Comparison of ENCODE assay signal across 19 cellular contexts in the genomic region with DNA sequence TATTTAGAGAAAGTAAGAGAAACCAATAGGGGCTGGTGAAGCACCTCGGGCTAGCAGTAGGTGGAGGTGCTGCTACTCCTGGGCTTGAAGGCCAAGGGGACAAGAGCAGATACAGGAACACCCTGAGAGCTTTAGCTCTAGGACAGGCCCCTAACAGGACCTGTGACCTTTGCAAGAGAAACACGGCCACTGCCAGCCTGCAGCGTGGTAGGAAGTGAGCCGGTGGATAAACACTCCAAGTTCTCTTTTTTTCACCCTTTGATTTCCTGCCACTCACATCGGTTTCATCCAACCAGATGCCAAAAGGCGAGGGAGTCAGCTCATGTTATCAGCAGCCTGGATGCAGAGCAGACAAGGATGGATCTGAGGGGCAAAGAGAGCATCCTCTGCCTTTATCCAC.
"Had no signal": no experiment of that assay in that cellular context is flagged by ENCODE, and none has a peak within 500 bp of the region (broad histone marks: within the 10 kb centered on the region; RNA-seq: fewer than 3 reads in every experiment).

No MANE protein-coding gene starts in this region.

- H3K9ac ChIP-seq: neural progenitor cell had no signal

- H3K36me3 ChIP-seq: esophagus muscularis mucosa, left ventricle myocardium inferior, neural progenitor cell had no signal

- H3K4me1 ChIP-seq: esophagus muscularis mucosa, left ventricle myocardium inferior, neural progenitor cell had no signal

- ATAC-seq: activated CD4-positive, CD25-positive, alpha-beta regulatory T cell treated with anti-CD3 and anti-CD28 coated beads, Interleukin-2, amount 50 U/mL, for 24 hours; activated T-cell treated with anti-CD3 and anti-CD28 coated beads, Interleukin-2, amount 50 U/mL, for 72 hours; naive thymus-derived CD8-positive, alpha-beta T cell had no signal

- H3K27ac ChIP-seq: coronary artery, esophagus muscularis mucosa, left ventricle myocardium inferior, neural progenitor cell, VCaP had no signal

- DNase-seq: activated CD4-positive, alpha-beta memory T cell treated with anti-CD3 and anti-CD28 coated beads, Interleukin-2, amount 10 ng/mL, durations not matched to agents 7 days and 5 days; activated CD4-positive, alpha-beta T cell treated with anti-CD3 and anti-CD28 coated beads, Interleukin-2, amount 10 ng/mL, durations not matched to agents 24 days and 14 days; activated effector memory CD4-positive, alpha-beta T cell treated with Interleukin-2 at 50 U/mL for 16 hours; activated naive CD4-positive, alpha-beta T cell treated with anti-CD3 and anti-CD28 coated beads for 36 hours; activated naive CD8-positive, alpha-beta T cell treated with anti-CD3 and anti-CD28 coated beads, Interleukin-2, amount 10 ng/mL, durations not matched to agents 7 days and 5 days; activated T-cell treated with anti-CD3 and anti-CD28 coated beads, Interleukin-2, amount 50 U/mL, for 72 hours; amygdala; hypothalamus; left ventricle myocardium inferior; naive thymus-derived CD8-positive, alpha-beta T cell; retina; stimulated activated CD4-positive, alpha-beta T cell treated with anti-CD3 and anti-CD28 coated beads, Interleukin-2, amount 100 ng/mL, for 48 hours; stimulated activated CD8-positive, alpha-beta memory T cell treated with anti-CD3 and anti-CD28 coated beads, Interleukin-4, amount 100 ng/mL, for 48 hours; stimulated activated naive CD4-positive, alpha-beta T cell treated with Interleukin-2 at 50 U/mL for 16 hours had no signal

- H3K4me3 ChIP-seq: coronary artery, esophagus muscularis mucosa, left ventricle myocardium inferior, neural progenitor cell had no signal

- H2AFZ ChIP-seq: neural progenitor cell had no signal

- H3K4me2 ChIP-seq: neural progenitor cell had no signal

- H3K9me3 ChIP-seq: esophagus muscularis mucosa, left ventricle myocardium inferior had no signal

- H3K27me3 ChIP-seq: esophagus muscularis mucosa had no signal
